Comparison of ENCODE assay signal across 19 cellular contexts in genomic region chr1:225693085-225693698, GRCh38. TPM values are rescaled to one million over a fixed set of nuclear protein-coding genes. Genes with fewer than 3 reads are reported as not detected.
A peak's percentile ranks its signal among the peaks of the same experiment; 100 is the strongest.
DNase-seq lines count a peak whose midpoint lies in the region; ATAC-seq, FAIRE-seq and TF ChIP-seq lines count a peak whose summit lies in the region.
"Had no signal": no experiment of that assay in that cellular context is flagged by ENCODE, and none has a peak within 500 bp of the region (broad histone marks: within the 10 kb centered on the region; RNA-seq: fewer than 3 reads in every experiment).

No MANE protein-coding gene starts in this region.

- no peaks in the 10 kb centered on the region for H3K79me2 ChIP-seq in HepG2 (ENCODE audit: insufficient read depth, low read length)

- H3K9me3 ChIP-seq in HepG2 (ENCODE audit: low read length) (no peaks in the 10 kb centered on the region), stomach (no peaks in the 10 kb centered on the region), esophagus muscularis mucosa (no peaks in the 10 kb centered on the region)

- no peaks in the 10 kb centered on the region for H4K20me1 ChIP-seq in HepG2 (ENCODE audit: insufficient read depth, low read length)

- TF ChIP-seq CTCF in C4-2B (conservative IDR thresholded peaks at IDR 0.05) (no peak), HepG2 (CRISPR knock-in tag; IDR thresholded peaks at IDR 0.05) (no peak), stomach (IDR thresholded peaks at IDR 0.05) (no peak), esophagus muscularis mucosa (IDR thresholded peaks at IDR 0.05) (no peak)

- no peak for TF ChIP-seq EP300 in HepG2 (IDR thresholded peaks at IDR 0.05; ENCODE audit: low read depth in 2 of 2, low read length in 2 of 2)
- TF ChIP-seq EP300 in HepG2 (CRISPR knock-in tag; IDR thresholded peaks at IDR 0.05; ENCODE audit: borderline replicate concordance) = no peak
- no peak for TF ChIP-seq EP300 in stomach (IDR thresholded peaks at IDR 0.05)
- no peak for TF ChIP-seq EP300 in esophagus muscularis mucosa (IDR thresholded peaks at IDR 0.05)

- no peak overlapping the region for H3K4me3 ChIP-seq in HepG2 (replicated peaks in 1 of 3; ENCODE audit: insufficient read depth in 1 of 3, low read depth in 2 of 3, low read length in 3 of 3)
- no peak overlapping the region for H3K4me3 ChIP-seq in stomach
- H3K4me3 ChIP-seq in esophagus muscularis mucosa = no peak overlapping the region
- H3K4me3 ChIP-seq: SK-N-MC had no signal

- H3K4me1 ChIP-seq in HepG2 (ENCODE audit: insufficient read depth, low read length) = peaks cover 68% of the 10 kb centered on the region
- peaks cover 28 to 58% (median 36%) of the 10 kb centered on the region in 4 donors for H3K4me1 ChIP-seq in stomach
- peaks cover 9 to 27% (median 18%) of the 10 kb centered on the region in 4 donors for H3K4me1 ChIP-seq in esophagus muscularis mucosa

- POLR2A ChIA-PET in HepG2 (lab: Yijun Ruan, JAX) = interaction anchor here (0.9 to 6.6 kb wide), 6 partner anchors 15 to 84 kb away, joined by 3 to 36 read pairs (median 4); partner anchors contain the start of gene SRP9

- peak; percentile 25; the same call in 2 of the 3 replicates for ATAC-seq in HepG2

- FAIRE-seq in HepG2 (lab: Jason Lieb, UNC) = peak; percentile 36
- FAIRE-seq: RCC 7860 had no signal

- H3K36me3 ChIP-seq in HepG2 (replicated peaks in 1 of 2; ENCODE audit: control insufficient read depth in 1 of 2, insufficient read depth in 2 of 2, low read length in 2 of 2) (no peaks in the 10 kb centered on the region), stomach (no peaks in the 10 kb centered on the region), esophagus muscularis mucosa (no peaks in the 10 kb centered on the region)

- BruUV-seq in HepG2 (replicated peaks; lab: Mats Ljungman, UMichigan) = no TSS peak

- H3K27ac ChIP-seq in C4-2B (peak overlapping the region; percentile 87), HepG2 (ENCODE audit: extremely low read length, insufficient read depth, low read length) (peak overlapping the region; percentile 33), stomach (peak overlapping the region in 4 of 5 donors; percentile 3 to 66 (median 60)), esophagus muscularis mucosa (replicated peaks in 1 of 4) (no peak overlapping the region)
- H3K27ac ChIP-seq: HL-60, SK-N-MC had no signal

- WGBS in HepG2 (ENCODE audit: low lambda C conversion rate) = 11% methylated on average over 6 of the region's 6 CpGs
- WGBS in stomach, 5 donors = 27 to 68% (median 56%) methylated on average over 6 of the region's 6 CpGs
- whole genome bisulfite sequencing in esophagus muscularis mucosa = 93% methylated on average over 6 of the region's 6 CpGs

- in situ Hi-C loops in HepG2 (cut with HindIII; ENCODE audit: extremely low pct_ligation_motif_present, low pct_unique_long_range_greater_than_20kb) = loop anchor here (5.0 kb wide), 1 partner anchor 74 kb away; no protein-coding TSS in a partner anchor

- H3K4me2 ChIP-seq in HepG2 (ENCODE audit: low read depth, low read length) = peak overlapping the region; percentile 46

- no peak for TF ChIP-seq RAD21 in HepG2 (CRISPR knock-in tag; IDR thresholded peaks at IDR 0.05)

- H3K27me3 ChIP-seq in HepG2 (ENCODE audit: control insufficient read depth in 1 of 2, insufficient read depth in 2 of 2, low read length in 2 of 2) = no peaks in the 10 kb centered on the region
- no peaks in the 10 kb centered on the region for H3K27me3 ChIP-seq in stomach
- no peaks in the 10 kb centered on the region for H3K27me3 ChIP-seq in esophagus muscularis mucosa

- H2AFZ ChIP-seq in HepG2 (ENCODE audit: low read length) = no peak overlapping the region

- DNase-seq in LHCN-M2 (ENCODE audit: low read depth) = peak; percentile 11
- no peak for DNase-seq in HepG2 (ENCODE audit: low spot score)
- DNase-seq in stomach = no peak
- DNase-seq in pons (ENCODE audit: low spot score) = no peak
- no peak for DNase-seq in esophagus muscularis mucosa (ENCODE audit: extremely low spot score)
- DNase-seq in DMS53 treated with DMSO at 0.1 percent for 48 hours (lab: John Stamatoyannopoulos, UW; ENCODE audit: unreplicated experiment) = no peak
- DNase-seq: AML-193, DND-41, H9, Kasumi-1, NCI-H1105, NCI-H1694, NCI-H2081 treated with DMSO at 0.1 percent for 48 hours, NCI-H748 treated with DMSO at 0.1 percent for 48 hours, SHP77 had no signal

- TF ChIP-seq POLR2A in HepG2 (IDR thresholded peaks at IDR 0.05; ENCODE audit: insufficient read depth in 1 of 2, low read depth in 2 of 2, low read length in 2 of 2) (no peak), stomach (IDR thresholded peaks at IDR 0.05) (no peak), esophagus muscularis mucosa (IDR thresholded peaks at IDR 0.05; ENCODE audit: low read depth) (no peak)

- CTCF ChIA-PET in HepG2 (lab: Yijun Ruan, JAX; ENCODE audit: low intra/inter-chr PET ratio, low total read pairs) = no interaction called here

- H3K9ac ChIP-seq in HepG2 (ENCODE audit: insufficient read depth, low read depth, low read length) = peak overlapping the region; percentile 31; the same call in 1 of the 2 replicates

- intact Hi-C loops in HepG2 (cut with micrococcal nuclease; ENCODE audit: unreplicated experiment) (loop anchor here (5.0 kb wide), 2 partner anchors 41 to 74 kb away; partner anchors contain the start of gene ENAH), stomach (cut with DNase I; ENCODE audit: low total_unique reads) (no loop called here), esophagus muscularis mucosa (cut with DNase I) (no loop called here)

TF ChIP-seq in HepG2, 621 proteins besides CTCF, POLR2A, EP300 and RAD21 (continues in another document):
- TF ChIP-seq HOXA9 (CRISPR knock-in tag; IDR thresholded peaks at IDR 0.05; ENCODE audit: borderline replicate concordance) (no peak), DNMT1 (CRISPR knock-in tag; IDR thresholded peaks at IDR 0.05) (no peak), NFRKB (IDR thresholded peaks at IDR 0.05) (no peak), MAFF (IDR thresholded peaks at IDR 0.05; ENCODE audit: low read depth, low read length) (peak; percentile 77), MBD4 (IDR thresholded peaks at IDR 0.05; ENCODE audit: borderline replicate concordance, low read length) (no peak), ZFYVE20 (CRISPR knock-in tag; IDR thresholded peaks at IDR 0.05; ENCODE audit: borderline replicate concordance, low read depth) (no peak)

RNA-seq across cellular contexts. Expression of gene ENAH, which starts 40.3 kb away (rescaled TPM):
- total RNA-seq in LHCN-M2 (2014; rRNA removed) (82.4 and 91.8 TPM in 2 replicates), HepG2 (2016; rRNA removed; fragmentation: Illumina TruSeq; extraction: Trizol) (58.3 and 60.2 TPM in 2 replicates), stomach (100 to 1,000 TPM in 4 of 5 donors, 10 to 100 TPM in 1; 70.1 to 186 (median 154) TPM), esophagus muscularis mucosa (100 to 1,000 TPM; 198 to 229 (median 201) TPM)
- polyA plus RNA-seq in LHCN-M2 (2012) = 58.3 TPM
- 12.4 and 12.9 TPM in 2 replicates for total RNA-seq in HepG2 (2016; cell fraction: cytosol; rRNA removed; fragmentation: Illumina TruSeq; extraction: Trizol; ENCODE audit: low read depth)
- 52.4 and 56.6 TPM in 2 replicates for total RNA-seq in HepG2 (2016; cell fraction: insoluble cytoplasmic fraction; rRNA removed; fragmentation: Illumina TruSeq; extraction: Trizol)
- total RNA-seq in HepG2 (2016; cell fraction: membrane; rRNA removed; fragmentation: Illumina TruSeq; extraction: Trizol) = 39.4 and 43.3 TPM in 2 replicates
- total RNA-seq in HepG2 (2016; cell fraction: nucleus; rRNA removed; fragmentation: Illumina TruSeq; extraction: Trizol) = 34.5 and 40.2 TPM in 2 replicates
- polyA plus RNA-seq in HepG2 (2011; rRNA removed) (21.9 and 22.1 TPM in 2 replicates), stomach (10 to 100 TPM in 2 of 3 donors, 1 to 10 TPM in 1; 8.5 to 40.9 (median 38.5) TPM)
- polyA plus RNA-seq in HepG2 (2011; cell fraction: cytosol; rRNA removed) = 8.7 and 16.5 TPM in 2 replicates
- 15.6 and 18.2 TPM in 2 replicates for polyA plus RNA-seq in HepG2 (2011; cell fraction: nucleus; rRNA removed)
- polyA plus RNA-seq in HepG2 (2012) = 33.3 and 35.6 TPM in 2 replicates
- polyA plus RNA-seq in HepG2 (2016; cell fraction: cytosol; fragmentation: Illumina TruSeq; extraction: Trizol; ENCODE audit: low read depth) = 5.6 and 6.6 TPM in 2 replicates
- 56.7 and 61.8 TPM in 2 replicates for polyA plus RNA-seq in HepG2 (2016; cell fraction: insoluble cytoplasmic fraction; fragmentation: Illumina TruSeq; extraction: Trizol; ENCODE audit: low read depth)
- 22.3 and 23.2 TPM in 2 replicates for polyA plus RNA-seq in HepG2 (2016; cell fraction: membrane; fragmentation: Illumina TruSeq; extraction: Trizol; ENCODE audit: low read depth)
- polyA plus RNA-seq in HepG2 (2016; cell fraction: nucleus; fragmentation: Illumina TruSeq; extraction: Trizol; ENCODE audit: insufficient read depth, low read depth) = 42.6 and 45.8 TPM in 2 replicates
- 28.4 and 36.9 TPM in 2 replicates for polyA minus RNA-seq in HepG2 (2011; rRNA and poly(A)+ RNA removed; ENCODE audit: low replicate concordance)
- 31.7 and 36.5 TPM in 2 replicates for polyA minus RNA-seq in HepG2 (2011; cell fraction: cytosol; rRNA and poly(A)+ RNA removed)
- 39.4 and 49.1 TPM in 2 replicates for polyA minus RNA-seq in HepG2 (2011; cell fraction: nucleus; rRNA and poly(A)+ RNA removed)

Comparison
In these comparisons a context has a peak if more than half of its experiments do, and no peak if none do; other contexts are left out.
1. H3K27ac ChIP-seq: peak in C4-2B (single experiment), HepG2 (single experiment) and stomach (4 of 5); none in esophagus muscularis mucosa (0 of 4).